In the genomic region with DNA sequence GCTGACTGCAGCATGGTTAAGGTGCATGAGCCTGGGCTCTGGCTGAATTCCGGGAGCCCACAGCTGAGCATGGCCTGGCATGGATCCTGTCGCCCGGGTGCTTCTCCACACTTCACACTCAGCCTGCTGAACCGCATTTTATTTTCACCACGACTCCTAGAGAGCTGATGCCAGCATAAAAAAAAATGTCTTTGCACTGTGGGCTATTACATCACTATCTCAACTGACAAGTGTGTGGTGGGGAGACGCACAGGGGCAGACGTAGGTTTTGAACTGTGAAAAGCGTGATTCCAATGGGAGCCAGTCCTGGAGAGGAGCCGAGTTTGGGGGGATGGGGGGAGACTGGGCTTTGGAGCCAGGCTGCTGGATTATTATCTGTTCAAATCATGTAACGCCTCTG, we compare ENCODE assay signal across 1 cellular context.
TF ChIP-seq lines count a peak whose summit lies in the region.

No MANE protein-coding gene starts in this region.

TF ChIP-seq in K562, 482 proteins besides CTCF, POLR2A, EP300 and RAD21:
- TF ChIP-seq ZNF143 (CRISPR knock-in tag; IDR thresholded peaks at IDR 0.05) (no peak), ZNF766 (CRISPR knock-in tag; conservative IDR thresholded peaks at IDR 0.05) (no peak), CEBPG (CRISPR knock-in tag; IDR thresholded peaks at IDR 0.05) (no peak), CEBPG (tag; conservative IDR thresholded peaks at IDR 0.05 in 1 of 2, IDR thresholded peaks at IDR 0.05 in 1 of 2) (no peak), HSF4 (CRISPR knock-in tag; IDR thresholded peaks at IDR 0.05; ENCODE audit: borderline replicate concordance) (no peak), BRF1 (IDR thresholded peaks at IDR 0.05; ENCODE audit: borderline replicate concordance, extremely low read depth, insufficient read length) (no peak), ETV6 (IDR thresholded peaks at IDR 0.05; ENCODE audit: borderline replicate concordance in 1 of 2, low read depth in 2 of 2, low read length in 1 of 2) (no peak), ETV6 (CRISPR knock-in tag; IDR thresholded peaks at IDR 0.05; ENCODE audit: borderline replicate concordance) (no peak), POLR2G (IDR thresholded peaks at IDR 0.05; ENCODE audit: low read depth, low read length) (0 out of 2 replicates have a peak, but pooled peaks have one; percentile 44), ZNF76 (CRISPR knock-in tag; IDR thresholded peaks at IDR 0.05; ENCODE audit: borderline replicate concordance) (no peak)
- TF ChIP-seq, protein P1, sequence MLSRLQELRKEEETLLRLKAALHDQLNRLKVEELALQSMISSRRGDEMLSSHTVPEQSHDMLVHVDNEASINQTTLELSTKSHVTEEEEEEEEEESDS (CRISPR knock-in tag; IDR thresholded peaks at IDR 0.05) = no peak
TF ChIP-seq in K562: peak in this region for 1.
